Comparison of ENCODE assay signal across 13 cellular contexts in genomic region chr12:51666696-51667095, GRCh38.
"Had no signal": no experiment of that assay in that cellular context is flagged by ENCODE, and none has a peak within 500 bp of the region (broad histone marks: within the 10 kb centered on the region; RNA-seq: fewer than 3 reads in every experiment).

No MANE protein-coding gene starts in this region.

- H3K9me3 ChIP-seq: psoas muscle had no signal

- H3K27ac ChIP-seq: coronary artery, psoas muscle had no signal

- H3K4me3 ChIP-seq: coronary artery, psoas muscle had no signal

- H3K4me3 Mint-ChIP-seq: naive thymus-derived CD8-positive, alpha-beta T cell; stimulated activated naive CD8-positive, alpha-beta T cell treated with anti-CD3 and anti-CD28 coated beads, Interleukin-15, Interleukin-2, amounts not matched to agents 100 ng/mL and 50 ng/mL, for 24 hours had no signal

- H3K4me1 ChIP-seq: psoas muscle had no signal

- DNase-seq: activated CD4-positive, CD25-positive, alpha-beta regulatory T cell; activated naive CD4-positive, alpha-beta T cell treated with anti-CD3 and anti-CD28 coated beads, Interleukin-2, amount 50 U/mL, for 16 hours; central memory CD4-positive, alpha-beta T cell; effector CD4-positive, alpha-beta T cell; hypothalamus; naive thymus-derived CD8-positive, alpha-beta T cell; occipital lobe; psoas muscle; stimulated activated CD4-positive, alpha-beta T cell treated with anti-CD3 and anti-CD28 coated beads, Interleukin-4, amount 100 ng/mL, for 1 hour; stimulated activated CD8-positive, alpha-beta memory T cell treated with anti-CD3 and anti-CD28 coated beads, Interleukin-4, amount 100 ng/mL, for 48 hours; T-helper 2 cell had no signal

- H3K27ac Mint-ChIP-seq: stimulated activated naive CD8-positive, alpha-beta T cell treated with anti-CD3 and anti-CD28 coated beads, Interleukin-15, Interleukin-2, amounts not matched to agents 100 ng/mL and 50 ng/mL, for 24 hours had no signal

- H3K27me3 Mint-ChIP-seq: stimulated activated naive CD8-positive, alpha-beta T cell treated with anti-CD3 and anti-CD28 coated beads, Interleukin-15, Interleukin-2, amounts not matched to agents 100 ng/mL and 50 ng/mL, for 24 hours had no signal

- ATAC-seq: naive thymus-derived CD8-positive, alpha-beta T cell; psoas muscle had no signal

- H3K9me3 Mint-ChIP-seq: naive thymus-derived CD8-positive, alpha-beta T cell; stimulated activated naive CD8-positive, alpha-beta T cell treated with anti-CD3 and anti-CD28 coated beads, Interleukin-15, Interleukin-2, amounts not matched to agents 100 ng/mL and 50 ng/mL, for 24 hours had no signal
